9 cellular contexts compared by ENCODE assay signal in the genomic region with DNA sequence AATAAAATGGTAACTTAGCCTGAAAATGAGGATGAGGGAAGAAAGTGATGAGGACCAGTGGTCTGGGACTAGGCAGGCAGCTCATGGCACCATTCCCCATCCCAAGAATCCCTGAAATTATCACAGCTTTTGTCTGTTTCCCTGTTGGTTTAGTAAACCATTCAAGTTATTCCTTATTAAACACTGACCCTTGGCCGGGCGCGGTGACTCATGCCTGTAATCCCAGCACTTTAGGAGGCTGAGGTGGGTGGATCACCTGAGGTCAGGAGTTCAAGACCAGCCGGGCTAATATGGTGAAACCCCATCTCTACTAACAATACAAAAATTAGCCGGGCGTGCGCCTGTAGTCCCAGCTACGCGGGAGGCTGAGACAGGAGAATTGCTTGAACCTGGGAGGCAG. TPM values are rescaled to one million over a fixed set of nuclear protein-coding genes. Genes with fewer than 3 reads are reported as not detected.
DNase-seq lines count a peak whose midpoint lies in the region; ATAC-seq and TF ChIP-seq lines count a peak whose summit lies in the region.
"Not testable (repeated sequence)": the region's sequence is repeated elsewhere in the genome, so short reads cannot be mapped to it uniquely, and the experiment has no call there.
"Had no signal": no experiment of that assay in that cellular context is flagged by ENCODE, and none has a peak within 500 bp of the region (broad histone marks: within the 10 kb centered on the region; RNA-seq: fewer than 3 reads in every experiment).

No MANE protein-coding gene starts in this region.

- H3K27me3 Mint-ChIP-seq in GM23338 (ENCODE audit: insufficient read depth, low read depth, poor library complexity); endothelial cell (ENCODE audit: unreplicated experiment): not testable (repeated sequence)

- H3F3A ChIP-seq in GM23338 (replicated peaks; ENCODE audit: low read depth); SU-DHL-6 (ENCODE audit: insufficient read depth): not testable (repeated sequence)

- WGBS in mesodermal cell (ENCODE audit: insufficient coverage in 2 of 2), 2 experiments = 100% methylated on average over 1 to 4 of the region's 9 CpGs
- WGBS in psoas muscle, 3 donors = 92 to 94% (median 93%) methylated on average over 9 of the region's 9 CpGs

- H3K4me2 ChIP-seq in GM23338; SU-DHL-6 (ENCODE audit: low read depth, low read length, poor library complexity, severe bottlenecking): not testable (repeated sequence)

- H3K9ac ChIP-seq in SU-DHL-6 (ENCODE audit: low read length) = not testable (repeated sequence)

- H3K9me3 ChIP-seq in SU-DHL-6 (ENCODE audit: insufficient read depth, low read length); left ventricle myocardium inferior (replicated peaks); mesodermal cell (ENCODE audit: control insufficient read depth, low read length); psoas muscle; thoracic aorta: not testable (repeated sequence)

- not testable (repeated sequence) for H3K4me3 ChIP-seq in GM23338; SU-DHL-6 (ENCODE audit: insufficient read depth, low read length, poor library complexity, severe bottlenecking); left ventricle myocardium inferior; mesodermal cell (ENCODE audit: extremely low read depth, insufficient read depth, low read length, poor library complexity, severe bottlenecking); psoas muscle; thoracic aorta

- H3K36me3 Mint-ChIP-seq in GM23338 (ENCODE audit: low read depth); endothelial cell (ENCODE audit: low read depth, unreplicated experiment): not testable (repeated sequence)

- not testable (repeated sequence) for H3K27me3 ChIP-seq in GM23338 (ENCODE audit: insufficient read depth); SU-DHL-6 (ENCODE audit: low read length); left ventricle myocardium inferior (ENCODE audit: low read depth); psoas muscle (ENCODE audit: insufficient read depth in 3 of 3, low read length in 2 of 3); thoracic aorta (replicated peaks; ENCODE audit: insufficient read depth)

- not testable (repeated sequence) for H3K27ac ChIP-seq in GM23338 (ENCODE audit: low read depth); SU-DHL-6 (ENCODE audit: low read depth, low read length)
- H3K27ac ChIP-seq in left ventricle myocardium inferior (replicated peaks) = peak overlapping the region; percentile 89
- peak overlapping the region; percentile 16 for H3K27ac ChIP-seq in mesodermal cell (ENCODE audit: low read depth, low read length, severe bottlenecking)
- H3K27ac ChIP-seq in psoas muscle = peak overlapping the region; percentile 74
- peak overlapping the region; percentile 87 for H3K27ac ChIP-seq in thoracic aorta

- H2AFZ ChIP-seq in GM23338 (peak overlapping the region; percentile 21; the same call in 1 of the 2 replicates), SU-DHL-6 (ENCODE audit: low read depth, low read length, severe bottlenecking) (peak overlapping the region; percentile 72)

- ATAC-seq in GM23338; psoas muscle; thoracic aorta (ENCODE audit: insufficient number of reproducible peaks, low FRiP score, low read depth): not testable (repeated sequence)

- not testable (repeated sequence) for H3K9me3 Mint-ChIP-seq in GM23338; endothelial cell (ENCODE audit: unreplicated experiment)

- not testable (repeated sequence) for H3K27ac Mint-ChIP-seq in GM23338
- peak overlapping the region; percentile 91 for H3K27ac Mint-ChIP-seq in endothelial cell (ENCODE audit: unreplicated experiment)

- H3K4me1 Mint-ChIP-seq in GM23338 (peaks cover 22% of the 10 kb centered on the region), endothelial cell (ENCODE audit: unreplicated experiment) (peaks cover 26% of the 10 kb centered on the region)

- not testable (repeated sequence) for H3K79me2 ChIP-seq in GM23338 (replicated peaks; ENCODE audit: insufficient read depth); SU-DHL-6 (ENCODE audit: insufficient read depth, low read length)

- not testable (repeated sequence) for H3K36me3 ChIP-seq in GM23338 (ENCODE audit: insufficient read depth); SU-DHL-6 (ENCODE audit: low read length); left ventricle myocardium inferior; mesodermal cell (ENCODE audit: control insufficient read depth, insufficient read depth, low read length); psoas muscle (ENCODE audit: insufficient read depth in 1 of 2, low read depth in 1 of 2); thoracic aorta

- TF ChIP-seq CTCF in GM23338 (conservative IDR thresholded peaks at IDR 0.05; ENCODE audit: low read depth in 2 of 2); SU-DHL-6 (IDR thresholded peaks at IDR 0.05; ENCODE audit: insufficient read depth, low read length, poor library complexity, severe bottlenecking); endothelial cell (IDR thresholded peaks at IDR 0.05; ENCODE audit: unreplicated experiment); left ventricle myocardium inferior (IDR thresholded peaks at IDR 0.05; ENCODE audit: borderline replicate concordance); psoas muscle (IDR thresholded peaks at IDR 0.05); thoracic aorta (IDR thresholded peaks at IDR 0.05): not testable (repeated sequence)

- not testable (repeated sequence) for DNase-seq in GM23338 (ENCODE audit: low spot score); endothelial cell (ENCODE audit: low spot score); left ventricle myocardium inferior; psoas muscle; thoracic aorta (ENCODE audit: low spot score)

- intact Hi-C loops in left ventricle myocardium inferior (cut with micrococcal nuclease); psoas muscle (cut with DNase I): not testable (repeated sequence)

- H3K4me1 ChIP-seq in GM23338 (ENCODE audit: insufficient read depth); mesodermal cell (ENCODE audit: control insufficient read depth, insufficient read depth, low read length, poor library complexity, severe bottlenecking): not testable (repeated sequence)
- H3K4me1 ChIP-seq in left ventricle myocardium inferior (peaks cover 49% of the 10 kb centered on the region), psoas muscle (peaks cover 25% of the 10 kb centered on the region), thoracic aorta (ENCODE audit: control insufficient read depth in 1 of 2, low read depth in 2 of 2) (peaks cover 36 to 55% of the 10 kb centered on the region in 2 donors)

- not testable (repeated sequence) for H4K20me1 ChIP-seq in GM23338 (replicated peaks; ENCODE audit: insufficient read depth); SU-DHL-6 (ENCODE audit: low read depth, low read length)

- not testable (repeated sequence) for H3K9me2 ChIP-seq in GM23338 (ENCODE audit: insufficient read depth); SU-DHL-6 (replicated peaks; ENCODE audit: insufficient read depth, low read length)

- H3K4me3 Mint-ChIP-seq in GM23338; endothelial cell (ENCODE audit: unreplicated experiment): not testable (repeated sequence)

RNA-seq across cellular contexts. Expression of a gene that starts 3.7 kb away (rescaled TPM):
- not detected in 2 replicates for total RNA-seq in GM23338 (2014; rRNA removed; shearing (Covaris generic))
- polyA plus RNA-seq in GM23338 (2016; fragmentation: Nextera tagmentation; extraction: Ambion mirVana) (not detected in 2 replicates), psoas muscle (1 to 10 TPM; 1.1 to 2.4 (median 1.5) TPM)
- total RNA-seq in endothelial cell (ENCODE audit: unreplicated experiment) (not detected), left ventricle myocardium inferior (1.0 TPM), psoas muscle (10 to 100 TPM in 1 of 4 donors, 1 to 10 TPM in 3; 3.1 to 12.6 (median 5.1) TPM), thoracic aorta (10 to 100 TPM; 37.2 to 38.4 TPM)
- not detected for polyA plus RNA-seq in mesodermal cell (2013, experiment 1 of 2)
- polyA plus RNA-seq in mesodermal cell (2013, experiment 2 of 2) = not detected
- total RNA-seq: CD8-positive, alpha-beta memory T cell; GM23248 had no signal
- polyA plus RNA-seq: CD8-positive, alpha-beta memory T cell; GM23248 had no signal

RNA-seq across cellular contexts. Expression of a gene that starts 34.2 kb away (rescaled TPM):
- not detected in 2 replicates for total RNA-seq in GM23338 (2014; rRNA removed; shearing (Covaris generic))
- polyA plus RNA-seq in GM23338 (2016; fragmentation: Nextera tagmentation; extraction: Ambion mirVana) (not detected in 2 replicates), psoas muscle (not detected)
- total RNA-seq in endothelial cell (ENCODE audit: unreplicated experiment) (not detected), left ventricle myocardium inferior (not detected), psoas muscle (under 1 TPM in 1 of 4 donors, not detected in 3; 0.10 TPM), thoracic aorta (not detected)
- polyA plus RNA-seq in mesodermal cell (2013, experiment 1 of 2) = not detected
- not detected for polyA plus RNA-seq in mesodermal cell (2013, experiment 2 of 2)
- total RNA-seq: CD8-positive, alpha-beta memory T cell; GM23248 had no signal
- polyA plus RNA-seq: CD8-positive, alpha-beta memory T cell; GM23248 had no signal
